ENCODE assay signal across 9 cellular contexts in the genomic region with DNA sequence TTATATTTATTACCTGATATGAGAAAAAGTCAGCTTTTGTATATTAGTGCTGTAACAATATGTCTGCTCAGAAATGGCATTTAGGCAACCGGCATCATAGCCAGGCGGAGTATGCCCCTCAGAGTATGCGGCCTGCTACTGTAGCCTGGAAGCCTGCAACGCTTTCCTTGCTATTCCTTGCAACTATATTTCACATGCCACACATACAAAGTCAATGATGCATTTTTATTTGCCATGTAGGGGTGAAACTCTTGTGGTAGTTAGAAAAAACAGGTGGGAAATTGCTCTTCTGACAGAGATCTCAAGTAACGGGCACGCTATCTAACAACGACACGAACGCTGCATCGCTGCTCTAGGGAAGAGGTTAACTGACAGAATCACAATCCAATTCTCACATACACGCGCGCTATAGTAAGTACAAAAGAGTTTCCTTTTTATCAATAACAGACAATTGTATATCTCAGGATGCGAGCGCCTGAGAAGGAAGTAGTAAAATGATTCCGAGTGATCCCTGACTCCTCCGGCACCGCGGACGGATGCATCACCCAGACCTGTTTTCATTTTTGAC. TPM values are rescaled to one million over a fixed set of nuclear protein-coding genes. Genes with fewer than 3 reads are reported as not detected.
DNase-seq lines count a peak whose midpoint lies in the region; ATAC-seq and TF ChIP-seq lines count a peak whose summit lies in the region.
"Had no signal": no experiment of that assay in that cellular context is flagged by ENCODE, and none has a peak within 500 bp of the region (broad histone marks: within the 10 kb centered on the region; RNA-seq: fewer than 3 reads in every experiment).

No MANE protein-coding gene starts in this region.

- TF ChIP-seq CTCF in heart right ventricle (IDR thresholded peaks at IDR 0.05), result peak in 8 of 9 donors; percentile 7 to 62 (median 42)

- CTCF ChIA-PET in T-cell (lab: Charles Lee), result no interaction called here

- H3K27ac Mint-ChIP-seq in T-cell, result peak overlapping the region in 1 of 2 donors; percentile 61

- DNase-seq in NCI-H82 (lab: John Stamatoyannopoulos, UW) (peak; percentile 78), NCI-H82 treated with DMSO at 0.1 percent for 48 hours (lab: John Stamatoyannopoulos, UW; ENCODE audit: unreplicated experiment) (no peak), T-cell (no peak), heart right ventricle (no peak), skeletal muscle cell (ENCODE audit: low read depth) (no peak), ureter (ENCODE audit: low spot score) (no peak), NCI-H2029 (lab: John Stamatoyannopoulos, UW) (no peak)

- POLR2A ChIA-PET in T-cell (lab: Charles Lee), result no interaction called here

- ATAC-seq in T-cell (replicated peaks in 1 of 4) (peak in 1 of 4 experiments; percentile 32), heart right ventricle (peak in 5 of 8 donors; percentile 35 to 50 (median 38)), HG03378 (IDR thresholded peaks at IDR 0.05; ENCODE audit: unreplicated experiment) (no peak)

- WGBS in heart right ventricle, 2 donors, result 7 to 9% methylated on average over 20 of the region's 20 CpGs

- peaks cover 0 to 8% (median 0%) of the 10 kb centered on the region in 9 donors for H3K36me3 ChIP-seq in heart right ventricle

- peaks cover 0 to 63% (median 29%) of the 10 kb centered on the region in 9 donors for H3K4me1 ChIP-seq in heart right ventricle

- intact Hi-C loops in heart right ventricle (cut with DNase I), result loop anchor here in 2 of 10 donors (5.0 to 10.0 kb wide), 3 partner anchors 66 to 1033 kb away; no protein-coding TSS in a partner anchor

- H3K4me3 Mint-ChIP-seq in T-cell, result peak overlapping the region; percentile 48 to 65 (median 61)

- no peaks in the 10 kb centered on the region for H3K9me3 ChIP-seq in heart right ventricle

- H3K27me3 Mint-ChIP-seq in T-cell, result peaks cover 73 to 82% of the 10 kb centered on the region in 2 donors

- peaks cover 0 to 87% (median 63%) of the 10 kb centered on the region in 7 donors for H3K27me3 ChIP-seq in heart right ventricle

- H3K4me3 ChIP-seq in heart right ventricle (peak overlapping the region; percentile 29 to 91 (median 73)), skeletal muscle cell (ENCODE audit: low read depth, low read length) (peak overlapping the region; percentile 67)

- H3K27ac ChIP-seq in heart right ventricle, result peak overlapping the region; percentile 80 to 94 (median 92)

- peaks cover 0 to 5% (median 3%) of the 10 kb centered on the region in 3 donors for H3K9me3 Mint-ChIP-seq in T-cell

- H3K4me1 Mint-ChIP-seq in T-cell, result peaks cover 25 to 33% (median 25%) of the 10 kb centered on the region in 3 donors

- no peaks in the 10 kb centered on the region for H3K36me3 Mint-ChIP-seq in T-cell

RNA-seq across cellular contexts. Expression of a gene that starts 5.9 kb away (rescaled TPM):
- not detected for total RNA-seq in T-cell
- total RNA-seq in heart right ventricle, result 10 to 100 TPM in 1 of 10 donors, 1 to 10 TPM in 9; 4.3 to 12.2 (median 5.6) TPM
- 10 to 100 TPM in 1 of 2 donors, 1 to 10 TPM in 1; 3.9 to 10.7 TPM for polyA plus RNA-seq in heart right ventricle
- 5.5 TPM for total RNA-seq in ureter
- total RNA-seq: liver had no signal
